ENCODE assay signal across 23 cellular contexts in the genomic region with DNA sequence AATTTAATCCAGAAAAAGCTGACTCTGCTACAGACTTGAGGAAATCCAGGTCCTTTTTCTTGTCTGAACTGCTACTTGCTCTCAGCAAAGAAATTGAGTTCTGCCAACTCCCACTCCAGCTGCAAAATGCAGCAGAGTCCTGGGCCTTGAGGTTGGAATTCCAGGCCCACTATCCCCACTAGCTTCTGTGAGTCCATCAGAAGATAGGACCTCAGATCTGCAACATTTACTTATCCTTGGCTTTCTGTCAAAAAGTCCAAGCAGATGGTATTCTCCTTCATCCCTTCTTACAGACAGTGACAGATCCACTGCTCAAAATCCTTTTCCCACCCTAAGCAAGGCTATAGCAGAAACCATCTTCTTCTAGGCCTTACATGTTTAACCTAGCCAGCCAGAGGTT.
DNase-seq lines count a peak whose midpoint lies in the region; ATAC-seq and TF ChIP-seq lines count a peak whose summit lies in the region.
"Had no signal": no experiment of that assay in that cellular context is flagged by ENCODE, and none has a peak within 500 bp of the region (broad histone marks: within the 10 kb centered on the region; RNA-seq: fewer than 3 reads in every experiment).

No MANE protein-coding gene starts in this region.

- TF ChIP-seq POLR2A in heart left ventricle (IDR thresholded peaks at IDR 0.05) (no peak), upper lobe of left lung (IDR thresholded peaks at IDR 0.05) (no peak)

- TF ChIP-seq CTCF in heart left ventricle (IDR thresholded peaks at IDR 0.05) (no peak), endothelial cell (IDR thresholded peaks at IDR 0.05; ENCODE audit: unreplicated experiment) (no peak), neural progenitor cell (IDR thresholded peaks at IDR 0.05) (no peak), upper lobe of left lung (IDR thresholded peaks at IDR 0.05) (no peak)

- H3K4me3 Mint-ChIP-seq in endothelial cell (ENCODE audit: unreplicated experiment) (no peak overlapping the region), neural progenitor cell (no peak overlapping the region)
- H3K4me3 Mint-ChIP-seq: activated CD8-positive, alpha-beta T cell treated with anti-CD3 and anti-CD28 coated beads, Interleukin-2, amount 10 ng/mL, durations not matched to agents 7 days and 5 days; activated T-cell treated with anti-CD3 and anti-CD28 coated beads, Interleukin-2, amount 50 U/mL, for 24 hours; B cell; HFFc6; naive B cell; stimulated activated naive CD8-positive, alpha-beta T cell treated with anti-CD3 and anti-CD28 coated beads, Interleukin-15, amount 100 ng/mL, for 72 hours had no signal

- no peaks in the 10 kb centered on the region for H4K20me1 ChIP-seq in neural progenitor cell (ENCODE audit: low read depth)

- TF ChIP-seq EP300 in upper lobe of left lung (IDR thresholded peaks at IDR 0.05), result no peak

- H3K36me3 ChIP-seq in heart left ventricle, result no peaks in the 10 kb centered on the region
- H3K36me3 ChIP-seq in neural progenitor cell, result peaks cover 4% of the 10 kb centered on the region
- H3K36me3 ChIP-seq in upper lobe of left lung, result no peaks in the 10 kb centered on the region

- H3K27ac ChIP-seq in heart left ventricle (peak overlapping the region; percentile 74 to 97 (median 87)), neural progenitor cell (no peak overlapping the region), upper lobe of left lung (peak overlapping the region in 3 of 4 donors; percentile 81 to 90 (median 89))
- H3K27ac ChIP-seq: RWPE1 had no signal

- H3F3A ChIP-seq in neural progenitor cell (ENCODE audit: low read depth), result peaks cover 26% of the 10 kb centered on the region

- H3K4me1 ChIP-seq in heart left ventricle (peaks cover 0 to 53% (median 40%) of the 10 kb centered on the region in 12 donors), neural progenitor cell (peaks cover 28% of the 10 kb centered on the region), upper lobe of left lung (peaks cover 31 to 47% (median 39%) of the 10 kb centered on the region in 4 donors)

- H2AFZ ChIP-seq in neural progenitor cell (replicated peaks), result peak overlapping the region; percentile 13

- no peak for DNase-seq in heart left ventricle
- DNase-seq in Right ventricle myocardium inferior (ENCODE audit: missing footprints), result no peak
- no peak for DNase-seq in endothelial cell (ENCODE audit: low spot score)
- no peak for DNase-seq in neural progenitor cell (ENCODE audit: low spot score)
- DNase-seq in upper lobe of left lung, result no peak
- no peak for DNase-seq in NCI-H446 treated with DMSO at 0.1 percent for 48 hours (lab: John Stamatoyannopoulos, UW)
- no peak for DNase-seq in SKM-1 treated with dmso at 0.1 percent for 144 hours (lab: John Stamatoyannopoulos, UW; ENCODE audit: unreplicated experiment)
- DNase-seq in SKM-1 (lab: John Stamatoyannopoulos, UW; ENCODE audit: unreplicated experiment), result no peak
- DNase-seq: activated CD8-positive, alpha-beta T cell treated with anti-CD3 and anti-CD28 coated beads, Interleukin-2, amount 10 ng/mL, durations not matched to agents 7 days and 5 days; activated naive CD4-positive, alpha-beta T cell treated with anti-CD3 and anti-CD28 coated beads, Interleukin-2, amount 50 U/mL, for 16 hours; activated T-cell treated with anti-CD3 and anti-CD28 coated beads, Interleukin-2, amount 50 U/mL, for 24 hours; HFFc6; naive B cell; NCI-H1436 treated with DMSO at 0.1 percent for 48 hours; NCI-H526; posterior cingulate gyrus; stimulated activated CD4-positive, alpha-beta T cell treated with anti-CD3 and anti-CD28 coated beads, Interleukin-4, amount 100 ng/mL, for 24 hours; stimulated activated naive CD8-positive, alpha-beta T cell treated with anti-CD3 and anti-CD28 coated beads, Interleukin-15, amount 100 ng/mL, for 72 hours; T-helper 9 cell had no signal

- intact Hi-C loops in heart left ventricle (cut with DNase I) (loop anchor here (1.0 to 10.0 kb wide), 17 partner anchors 33 to 955 kb away; a partner anchor contains a TSS), Right ventricle myocardium inferior (cut with DNase I) (loop anchor here (1.0 to 5.0 kb wide), 4 partner anchors 48 to 127 kb away; no protein-coding TSS in a partner anchor)

- peaks cover 0 to 32% (median 13%) of the 10 kb centered on the region in 12 donors for H3K9me3 ChIP-seq in heart left ventricle
- peaks cover 12% of the 10 kb centered on the region for H3K9me3 ChIP-seq in neural progenitor cell (ENCODE audit: low read depth)
- H3K9me3 ChIP-seq in upper lobe of left lung, result peaks cover 3 to 6% (median 4%) of the 10 kb centered on the region in 4 donors

- no peak overlapping the region for H3K4me2 ChIP-seq in neural progenitor cell

- H3K27me3 ChIP-seq in heart left ventricle, result no peaks in the 10 kb centered on the region
- H3K27me3 ChIP-seq in neural progenitor cell, result no peaks in the 10 kb centered on the region
- H3K27me3 ChIP-seq in upper lobe of left lung, result no peaks in the 10 kb centered on the region

- peaks cover 4% of the 10 kb centered on the region for H3K9me3 Mint-ChIP-seq in endothelial cell (ENCODE audit: unreplicated experiment)
- H3K9me3 Mint-ChIP-seq in neural progenitor cell, result peaks cover 29% of the 10 kb centered on the region

- H3K79me2 ChIP-seq in neural progenitor cell (ENCODE audit: low read depth), result no peaks in the 10 kb centered on the region

- ATAC-seq in heart left ventricle (no peak), Right ventricle myocardium inferior (no peak), upper lobe of left lung (ENCODE audit: low FRiP score in 2 of 2) (no peak)
- ATAC-seq: activated CD8-positive, alpha-beta T cell treated with anti-CD3 and anti-CD28 coated beads, Interleukin-2, amount 10 ng/mL, durations not matched to agents 7 days and 5 days; HepG2; SK-N-SH treated with all-trans-retinoic acid at 6 μM for 48 hours; stimulated activated naive CD8-positive, alpha-beta T cell treated with anti-CD3 and anti-CD28 coated beads, Interleukin-15, amount 100 ng/mL, for 72 hours had no signal

- H3K9ac ChIP-seq in neural progenitor cell, result no peak overlapping the region

- H3K27ac Mint-ChIP-seq in endothelial cell (ENCODE audit: unreplicated experiment) (peak overlapping the region; percentile 100), neural progenitor cell (no peak overlapping the region)
- H3K27ac Mint-ChIP-seq: activated CD8-positive, alpha-beta T cell treated with anti-CD3 and anti-CD28 coated beads, Interleukin-2, amount 10 ng/mL, durations not matched to agents 7 days and 5 days; activated T-cell treated with anti-CD3 and anti-CD28 coated beads, Interleukin-2, amount 50 U/mL, for 24 hours; B cell; HFFc6; stimulated activated naive CD8-positive, alpha-beta T cell treated with anti-CD3 and anti-CD28 coated beads, Interleukin-15, amount 100 ng/mL, for 72 hours had no signal

- H3K36me3 Mint-ChIP-seq in endothelial cell (ENCODE audit: low read depth, unreplicated experiment), result peaks cover 30% of the 10 kb centered on the region
- H3K36me3 Mint-ChIP-seq in neural progenitor cell, result peaks cover 10% of the 10 kb centered on the region

- H3K4me1 Mint-ChIP-seq in endothelial cell (ENCODE audit: unreplicated experiment) (peaks cover 49% of the 10 kb centered on the region), neural progenitor cell (peaks cover 43% of the 10 kb centered on the region)

- H3K4me3 ChIP-seq in heart left ventricle (no peak overlapping the region), neural progenitor cell (no peak overlapping the region), upper lobe of left lung (no peak overlapping the region)

- H3K27me3 Mint-ChIP-seq in endothelial cell (ENCODE audit: unreplicated experiment), result peaks cover 13% of the 10 kb centered on the region
- peaks cover 16% of the 10 kb centered on the region for H3K27me3 Mint-ChIP-seq in neural progenitor cell (ENCODE audit: insufficient read depth, low read depth)
- H3K27me3 Mint-ChIP-seq: activated T-cell treated with anti-CD3 and anti-CD28 coated beads, Interleukin-2, amount 50 U/mL, for 24 hours; B cell; naive B cell; stimulated activated naive CD8-positive, alpha-beta T cell treated with anti-CD3 and anti-CD28 coated beads, Interleukin-15, amount 100 ng/mL, for 72 hours had no signal
